18 cellular contexts compared by ENCODE assay signal in genomic region chr12:53244337-53244736, GRCh38. TPM values are rescaled to one million over a fixed set of nuclear protein-coding genes. Genes with fewer than 3 reads are reported as not detected.
DNase-seq lines count a peak whose midpoint lies in the region; ATAC-seq and TF ChIP-seq lines count a peak whose summit lies in the region.
"Had no signal": no experiment of that assay in that cellular context is flagged by ENCODE, and none has a peak within 500 bp of the region (broad histone marks: within the 10 kb centered on the region; RNA-seq: fewer than 3 reads in every experiment).

No MANE protein-coding gene starts in this region.

- no peaks in the 10 kb centered on the region for H3K4me1 ChIP-seq in heart left ventricle
- no peaks in the 10 kb centered on the region for H3K4me1 ChIP-seq in right atrium auricular region
- H3K4me1 ChIP-seq in tibial nerve, result peaks cover 0 to 3% (median 0%) of the 10 kb centered on the region in 4 donors
- no peaks in the 10 kb centered on the region for H3K4me1 ChIP-seq in naive thymus-derived CD4-positive, alpha-beta T cell (ENCODE audit: control insufficient read depth in 2 of 2, insufficient read depth in 2 of 2, low read length in 2 of 2)
- H3K4me1 ChIP-seq: Peyer's patch had no signal

- CTCF ChIA-PET in naive thymus-derived CD4-positive, alpha-beta T cell (lab: Charles Lee), result interaction anchor here (1.1 kb wide), 1 partner anchor 9 kb away, joined by 3 read pairs; no protein-coding TSS in a partner anchor

- H3K4me1 Mint-ChIP-seq in activated T-helper 17 cell treated with anti-CD3 and anti-CD28 coated beads, Interleukin-2, amount 50 U/mL, for 72 hours, result peaks cover 20% of the 10 kb centered on the region
- H3K4me1 Mint-ChIP-seq in naive thymus-derived CD4-positive, alpha-beta T cell, result peaks cover 0 to 11% (median 3%) of the 10 kb centered on the region in 7 donors

- intact Hi-C loops in heart left ventricle (cut with DNase I), result no loop called here
- intact Hi-C loops in naive thymus-derived CD4-positive, alpha-beta T cell (cut with micrococcal nuclease), result no loop called here

- H3K36me3 ChIP-seq in heart left ventricle (no peaks in the 10 kb centered on the region), right atrium auricular region (no peaks in the 10 kb centered on the region), tibial nerve (no peaks in the 10 kb centered on the region)
- no peaks in the 10 kb centered on the region for H3K36me3 ChIP-seq in naive thymus-derived CD4-positive, alpha-beta T cell (ENCODE audit: control insufficient read depth in 2 of 3, insufficient read depth in 3 of 3, low read length in 3 of 3)
- H3K36me3 ChIP-seq: Peyer's patch had no signal

- no peaks in the 10 kb centered on the region for H3K36me3 Mint-ChIP-seq in activated T-helper 17 cell treated with anti-CD3 and anti-CD28 coated beads, Interleukin-2, amount 50 U/mL, for 72 hours (ENCODE audit: low read depth)
- no peaks in the 10 kb centered on the region for H3K36me3 Mint-ChIP-seq in naive thymus-derived CD4-positive, alpha-beta T cell
- H3K36me3 Mint-ChIP-seq: CD4-positive, alpha-beta memory T cell had no signal

- POLR2A ChIA-PET in naive thymus-derived CD4-positive, alpha-beta T cell (lab: Charles Lee), result interaction anchor here (0.7 to 1.9 kb wide), 2 partner anchors 63 to 135 kb away, joined by 3 to 4 read pairs; partner anchors contain the start of genes CSAD and ZNF740

- TF ChIP-seq POLR2A in heart left ventricle (IDR thresholded peaks at IDR 0.05), result no peak
- TF ChIP-seq POLR2A in tibial nerve (IDR thresholded peaks at IDR 0.05), result no peak

- no peak for TF ChIP-seq CTCF in heart left ventricle (IDR thresholded peaks at IDR 0.05)
- TF ChIP-seq CTCF in right atrium auricular region (IDR thresholded peaks at IDR 0.05), result no peak
- TF ChIP-seq CTCF in tibial nerve (IDR thresholded peaks at IDR 0.05), result no peak

- H3K9me3 ChIP-seq in heart left ventricle (no peaks in the 10 kb centered on the region), right atrium auricular region (no peaks in the 10 kb centered on the region), tibial nerve (no peaks in the 10 kb centered on the region)
- no peaks in the 10 kb centered on the region for H3K9me3 ChIP-seq in naive thymus-derived CD4-positive, alpha-beta T cell (ENCODE audit: control insufficient read depth in 2 of 3, low read length in 3 of 3)
- H3K9me3 ChIP-seq: Peyer's patch had no signal

- no peaks in the 10 kb centered on the region for H3K27me3 ChIP-seq in heart left ventricle
- no peaks in the 10 kb centered on the region for H3K27me3 ChIP-seq in right atrium auricular region
- H3K27me3 ChIP-seq in tibial nerve, result peaks cover 0 to 8% of the 10 kb centered on the region in 2 donors
- no peaks in the 10 kb centered on the region for H3K27me3 ChIP-seq in naive thymus-derived CD4-positive, alpha-beta T cell (ENCODE audit: control insufficient read depth in 2 of 2, insufficient read depth in 2 of 2, low read length in 2 of 2)
- H3K27me3 ChIP-seq: Peyer's patch had no signal

- peak overlapping the region; percentile 25 for H3K27ac Mint-ChIP-seq in activated T-helper 17 cell treated with anti-CD3 and anti-CD28 coated beads, Interleukin-2, amount 50 U/mL, for 72 hours
- H3K27ac Mint-ChIP-seq in naive thymus-derived CD4-positive, alpha-beta T cell, result peak overlapping the region in 1 of 9 donors; percentile 22
- H3K27ac Mint-ChIP-seq: activated naive CD8-positive, alpha-beta T cell treated with anti-CD3 and anti-CD28 coated beads, Interleukin-2, amount 50 U/mL, for 24 hours had no signal

- H3K4me3 Mint-ChIP-seq in activated T-helper 17 cell treated with anti-CD3 and anti-CD28 coated beads, Interleukin-2, amount 50 U/mL, for 72 hours, result no peak overlapping the region
- H3K4me3 Mint-ChIP-seq in naive thymus-derived CD4-positive, alpha-beta T cell, result no peak overlapping the region
- H3K4me3 Mint-ChIP-seq: activated naive CD8-positive, alpha-beta T cell treated with anti-CD3 and anti-CD28 coated beads, Interleukin-2, amount 50 U/mL, for 24 hours had no signal

- H3K27me3 Mint-ChIP-seq in activated T-helper 17 cell treated with anti-CD3 and anti-CD28 coated beads, Interleukin-2, amount 50 U/mL, for 72 hours, result no peaks in the 10 kb centered on the region
- peaks cover 0 to 36% (median 5%) of the 10 kb centered on the region in 5 donors for H3K27me3 Mint-ChIP-seq in naive thymus-derived CD4-positive, alpha-beta T cell

- H3K4me3 ChIP-seq in heart left ventricle (no peak overlapping the region), right atrium auricular region (no peak overlapping the region), tibial nerve (no peak overlapping the region)
- H3K4me3 ChIP-seq in naive thymus-derived CD4-positive, alpha-beta T cell (ENCODE audit: low read length), result no peak overlapping the region
- H3K4me3 ChIP-seq: lung, Peyer's patch, skin epidermis had no signal

- DNase-seq in heart left ventricle (no peak), right atrium auricular region (ENCODE audit: low spot score) (no peak), tibial nerve (ENCODE audit: low spot score in 2 of 2) (no peak), NCI-H2081 (lab: John Stamatoyannopoulos, UW) (no peak)
- DNase-seq in naive thymus-derived CD4-positive, alpha-beta T cell, result no peak
- DNase-seq: activated naive CD8-positive, alpha-beta T cell treated with anti-CD3 and anti-CD28 coated beads, Interleukin-2, amount 50 U/mL, for 24 hours; CD4-positive, alpha-beta memory T cell; DMS79; IMR-90; NCI-H1092; NCI-H526 treated with DMSO at 0.1 percent for 48 hours; Peyer's patch; stimulated activated CD4-positive, alpha-beta T cell treated with anti-CD3 and anti-CD28 coated beads, Interleukin-4, amount 100 ng/mL, for 1 hour had no signal

- TF ChIP-seq EP300 in tibial nerve (IDR thresholded peaks at IDR 0.05), result no peak

- H3K9me3 Mint-ChIP-seq in activated T-helper 17 cell treated with anti-CD3 and anti-CD28 coated beads, Interleukin-2, amount 50 U/mL, for 72 hours, result no peaks in the 10 kb centered on the region
- H3K9me3 Mint-ChIP-seq in naive thymus-derived CD4-positive, alpha-beta T cell, result peaks cover 0 to 4% (median 0%) of the 10 kb centered on the region in 11 donors
- H3K9me3 Mint-ChIP-seq: activated naive CD8-positive, alpha-beta T cell treated with anti-CD3 and anti-CD28 coated beads, Interleukin-2, amount 50 U/mL, for 24 hours; CD4-positive, alpha-beta memory T cell had no signal

- H3K27ac ChIP-seq in heart left ventricle (peak overlapping the region in 1 of 12 donors; percentile 32), right atrium auricular region (no peak overlapping the region), tibial nerve (peak overlapping the region in 3 of 4 donors; percentile 26 to 73 (median 49))
- H3K27ac ChIP-seq in naive thymus-derived CD4-positive, alpha-beta T cell (ENCODE audit: low read depth, low read length), result no peak overlapping the region
- H3K27ac ChIP-seq: Peyer's patch, skin epidermis had no signal

- peak; percentile 73 to 87 (median 83) for ATAC-seq in heart left ventricle
- no peak for ATAC-seq in activated T-helper 17 cell treated with anti-CD3 and anti-CD28 coated beads, Interleukin-2, amount 50 U/mL, for 72 hours (replicated peaks)
- ATAC-seq in naive thymus-derived CD4-positive, alpha-beta T cell, result no peak
- ATAC-seq: activated naive CD8-positive, alpha-beta T cell treated with anti-CD3 and anti-CD28 coated beads, Interleukin-2, amount 50 U/mL, for 24 hours; esophagus mucosa had no signal

- WGBS in heart left ventricle, 4 donors, result 30 to 37% (median 34%) methylated on average over 1 of the region's 1 CpG
- WGBS in tibial nerve, 2 donors, result 36 to 42% methylated on average over 1 of the region's 1 CpG

RNA-seq across cellular contexts. Expression of gene RARG, which starts 12.3 kb away (rescaled TPM):
- 10 to 100 TPM in 7 of 9 donors, 1 to 10 TPM in 2; 6.4 to 22.5 (median 16.0) TPM for total RNA-seq in heart left ventricle
- polyA plus RNA-seq in heart left ventricle, result 10 to 100 TPM in 1 of 2 donors, 1 to 10 TPM in 1; 7.4 to 10.2 TPM
- total RNA-seq in right atrium auricular region, result 10 to 100 TPM; 14.8 to 15.0 TPM
- 10 to 100 TPM; 28.5 to 58.3 TPM for total RNA-seq in activated T-helper 17 cell treated with anti-CD3 and anti-CD28 coated beads, Interleukin-2, amount 50 U/mL, for 72 hours
- total RNA-seq in tibial nerve, result 10 to 100 TPM; 28.0 to 32.3 (median 31.4) TPM
- 10 to 100 TPM; 22.4 to 73.1 (median 57.4) TPM for total RNA-seq in naive thymus-derived CD4-positive, alpha-beta T cell
- 10 to 100 TPM in 1 of 2 donors, 1 to 10 TPM in 1; 6.4 to 17.2 TPM for polyA plus RNA-seq in naive thymus-derived CD4-positive, alpha-beta T cell

RNA-seq across cellular contexts. Expression of gene ESPL1, which starts 23.8 kb away (rescaled TPM):
- total RNA-seq in heart left ventricle, result 1 to 10 TPM in 2 of 9 donors, under 1 TPM in 7; 0.06 to 6.1 (median 0.43) TPM
- under 1 TPM; 0.15 to 0.18 TPM for polyA plus RNA-seq in heart left ventricle
- under 1 TPM; 0.12 to 0.59 TPM for total RNA-seq in right atrium auricular region
- 10 to 100 TPM; 80.1 to 92.1 TPM for total RNA-seq in activated T-helper 17 cell treated with anti-CD3 and anti-CD28 coated beads, Interleukin-2, amount 50 U/mL, for 72 hours
- 1 to 10 TPM in 3 of 4 donors, not detected in 1; 2.2 to 8.7 (median 2.5) TPM for total RNA-seq in tibial nerve
- 10 to 100 TPM in 1 of 5 experiments, 1 to 10 TPM in 2, under 1 TPM in 2; 0.08 to 65.4 (median 1.1) TPM for total RNA-seq in naive thymus-derived CD4-positive, alpha-beta T cell
- not detected for polyA plus RNA-seq in naive thymus-derived CD4-positive, alpha-beta T cell

RNA-seq across cellular contexts. Expression of gene ITGB7, which starts 37.3 kb away (rescaled TPM):
- total RNA-seq in heart left ventricle (10 to 100 TPM in 1 of 9 donors, 1 to 10 TPM in 5, under 1 TPM in 3; 0.12 to 11.6 (median 1.4) TPM), right atrium auricular region (under 1 TPM in 1 of 2 donors, not detected in 1; 0.47 TPM), tibial nerve (10 to 100 TPM in 2 of 4 donors, 1 to 10 TPM in 2; 3.6 to 15.1 (median 8.9) TPM)
- polyA plus RNA-seq in heart left ventricle, result under 1 TPM; 0.50 to 0.75 TPM
- total RNA-seq in activated T-helper 17 cell treated with anti-CD3 and anti-CD28 coated beads, Interleukin-2, amount 50 U/mL, for 72 hours, result 100 to 1,000 TPM; 183 to 187 TPM
- total RNA-seq in naive thymus-derived CD4-positive, alpha-beta T cell, result 100 to 1,000 TPM; 208 to 760 (median 408) TPM
- polyA plus RNA-seq in naive thymus-derived CD4-positive, alpha-beta T cell, result 100 to 1,000 TPM; 191 to 205 TPM
- total RNA-seq: dermis microvascular lymphatic vessel endothelial cell had no signal

RNA-seq across cellular contexts. Expression of gene PFDN5, which starts 51.0 kb away (rescaled TPM):
- total RNA-seq in heart left ventricle, result 100 to 1,000 TPM; 289 to 380 (median 358) TPM
- 100 to 1,000 TPM; 529 to 979 TPM for polyA plus RNA-seq in heart left ventricle
- total RNA-seq in right atrium auricular region, result 100 to 1,000 TPM; 416 to 549 TPM
- 100 to 1,000 TPM; 250 to 347 TPM for total RNA-seq in activated T-helper 17 cell treated with anti-CD3 and anti-CD28 coated beads, Interleukin-2, amount 50 U/mL, for 72 hours
- 100 to 1,000 TPM; 518 to 673 (median 591) TPM for total RNA-seq in tibial nerve
- total RNA-seq in naive thymus-derived CD4-positive, alpha-beta T cell, result 100 to 1,000 TPM; 323 to 785 (median 692) TPM
- 1,000 to 10,000 TPM; 1,766 to 1,956 TPM for polyA plus RNA-seq in naive thymus-derived CD4-positive, alpha-beta T cell

RNA-seq across cellular contexts. Expression of gene MYG1, which starts 55.2 kb away (rescaled TPM):
- total RNA-seq in heart left ventricle, result 10 to 100 TPM; 32.1 to 37.0 (median 35.0) TPM
- polyA plus RNA-seq in heart left ventricle, result 10 to 100 TPM; 45.5 to 58.6 TPM
- total RNA-seq in right atrium auricular region, result 10 to 100 TPM; 26.9 to 28.3 TPM
- total RNA-seq in activated T-helper 17 cell treated with anti-CD3 and anti-CD28 coated beads, Interleukin-2, amount 50 U/mL, for 72 hours, result 10 to 100 TPM; 48.7 to 76.5 TPM
- total RNA-seq in tibial nerve, result 10 to 100 TPM; 49.2 to 82.8 (median 54.3) TPM
- total RNA-seq in naive thymus-derived CD4-positive, alpha-beta T cell, result 10 to 100 TPM; 38.9 to 55.9 (median 49.2) TPM
- 10 to 100 TPM; 69.6 to 75.1 TPM for polyA plus RNA-seq in naive thymus-derived CD4-positive, alpha-beta T cell

Comparison
In these comparisons a context has a peak if more than half of its experiments do, and no peak if none do; other contexts are left out.
1. ATAC-seq: peak in heart left ventricle (4 of 4); none in activated T-helper 17 cell treated with anti-CD3 and anti-CD28 coated beads, Interleukin-2, amount 50 U/mL, for 72 hours (single experiment) and naive thymus-derived CD4-positive, alpha-beta T cell (single experiment).
2. H3K27ac ChIP-seq: peak in tibial nerve (3 of 4); none in right atrium auricular region (0 of 2) and naive thymus-derived CD4-positive, alpha-beta T cell (single experiment).
3. RNA of gene ITGB7, which starts 37.3 kb away (total RNA-seq): 208 to 760 TPM in naive thymus-derived CD4-positive, alpha-beta T cell and 183 to 187 TPM in activated T-helper 17 cell treated with anti-CD3 and anti-CD28 coated beads, Interleukin-2, amount 50 U/mL, for 72 hours; 3.6 to 15.1 TPM in tibial nerve, 0.12 to 11.6 TPM in heart left ventricle and 0.47 TPM in right atrium auricular region; every median in the first group is over 10 times any median in the second.